8 cellular contexts compared by ENCODE assay signal in genomic region chr6:31834367-31834703, GRCh38. TPM values are rescaled to one million over a fixed set of nuclear protein-coding genes. Genes with fewer than 3 reads are reported as not detected.
DNase-seq lines count a peak whose midpoint lies in the region; ATAC-seq, FAIRE-seq and TF ChIP-seq lines count a peak whose summit lies in the region.

No MANE protein-coding gene starts in this region.

- H4K20me1 ChIP-seq in neural progenitor cell (ENCODE audit: low read depth) = peaks cover 39% of the 10 kb centered on the region

- H3K4me2 ChIP-seq in neural progenitor cell = peak overlapping the region; percentile 92

- H3K36me3 ChIP-seq in neural progenitor cell (peaks cover 16% of the 10 kb centered on the region), upper lobe of left lung (peaks cover 5 to 32% (median 24%) of the 10 kb centered on the region in 4 donors)

- no peaks in the 10 kb centered on the region for H3K9me3 Mint-ChIP-seq in activated naive CD4-positive, alpha-beta T cell treated with anti-CD3 and anti-CD28 coated beads for 36 hours
- no peaks in the 10 kb centered on the region for H3K9me3 Mint-ChIP-seq in neural progenitor cell

- peak overlapping the region; percentile 59 for H2AFZ ChIP-seq in neural progenitor cell (replicated peaks)

- TF ChIP-seq CTCF in neural progenitor cell (IDR thresholded peaks at IDR 0.05) = no peak
- TF ChIP-seq CTCF in upper lobe of left lung (IDR thresholded peaks at IDR 0.05) = no peak

- H3K9me3 ChIP-seq in neural progenitor cell (ENCODE audit: low read depth) = no peaks in the 10 kb centered on the region
- H3K9me3 ChIP-seq in upper lobe of left lung = no peaks in the 10 kb centered on the region

- TF ChIP-seq POLR2A in upper lobe of left lung (IDR thresholded peaks at IDR 0.05) = peak in 1 of 4 donors; percentile 77

- intact Hi-C loops in activated naive CD4-positive, alpha-beta T cell treated with anti-CD3 and anti-CD28 coated beads for 36 hours (cut with micrococcal nuclease) = loop anchor here (1.0 to 10.0 kb wide), 8 partner anchors 29 to 1010 kb away; partner anchors contain the start of genes EHMT2, NELFE, PRRC2A and PSMB8

- WGBS in upper lobe of left lung, 2 donors = 0 to 2% methylated on average over 22 to 28 of the region's 28 CpGs

- peak overlapping the region; percentile 98 for H3K27ac Mint-ChIP-seq in activated naive CD4-positive, alpha-beta T cell treated with anti-CD3 and anti-CD28 coated beads for 36 hours
- peak overlapping the region; percentile 100 for H3K27ac Mint-ChIP-seq in neural progenitor cell

- FAIRE-seq in HTR-8/SVneo (lab: Jason Lieb, UNC) = no peak
- no peak for FAIRE-seq in frontal cortex (lab: Jason Lieb, UNC)

- H3K4me1 ChIP-seq in neural progenitor cell = peaks cover 26% of the 10 kb centered on the region
- peaks cover 54 to 74% (median 57%) of the 10 kb centered on the region in 4 donors for H3K4me1 ChIP-seq in upper lobe of left lung

- ATAC-seq in upper lobe of left lung (ENCODE audit: low FRiP score in 2 of 2) = peak; percentile 92 to 94

- H3K27ac ChIP-seq in neural progenitor cell = peak overlapping the region; percentile 97
- peak overlapping the region; percentile 93 to 99 (median 95) for H3K27ac ChIP-seq in upper lobe of left lung

- peaks cover 71% of the 10 kb centered on the region for H3K79me2 ChIP-seq in neural progenitor cell (ENCODE audit: low read depth)

- CTCF ChIA-PET in activated naive CD4-positive, alpha-beta T cell treated with anti-CD3 and anti-CD28 coated beads for 36 hours (lab: Charles Lee) = interaction anchor here (1.5 kb wide), 1 partner anchor 94 kb away, joined by 6 read pairs; the partner anchor contains the start of gene MSH5

- peaks cover 44% of the 10 kb centered on the region for H3K4me1 Mint-ChIP-seq in activated naive CD4-positive, alpha-beta T cell treated with anti-CD3 and anti-CD28 coated beads for 36 hours (ENCODE audit: low read depth)
- peaks cover 49% of the 10 kb centered on the region for H3K4me1 Mint-ChIP-seq in neural progenitor cell

- no peaks in the 10 kb centered on the region for H3K27me3 Mint-ChIP-seq in activated naive CD4-positive, alpha-beta T cell treated with anti-CD3 and anti-CD28 coated beads for 36 hours (ENCODE audit: low read depth)
- H3K27me3 Mint-ChIP-seq in neural progenitor cell (ENCODE audit: insufficient read depth, low read depth) = peaks cover 8% of the 10 kb centered on the region

- H3K36me3 Mint-ChIP-seq in activated naive CD4-positive, alpha-beta T cell treated with anti-CD3 and anti-CD28 coated beads for 36 hours (ENCODE audit: low read depth) = peaks cover 58% of the 10 kb centered on the region
- peaks cover 27% of the 10 kb centered on the region for H3K36me3 Mint-ChIP-seq in neural progenitor cell

- H3F3A ChIP-seq in neural progenitor cell (ENCODE audit: low read depth) = peaks cover 59% of the 10 kb centered on the region

- TF ChIP-seq EP300 in upper lobe of left lung (IDR thresholded peaks at IDR 0.05) = no peak

- peaks cover 4% of the 10 kb centered on the region for H3K27me3 ChIP-seq in neural progenitor cell
- H3K27me3 ChIP-seq in upper lobe of left lung = no peaks in the 10 kb centered on the region

- peak overlapping the region; percentile 94 for H3K4me3 Mint-ChIP-seq in activated naive CD4-positive, alpha-beta T cell treated with anti-CD3 and anti-CD28 coated beads for 36 hours
- H3K4me3 Mint-ChIP-seq in neural progenitor cell = peak overlapping the region; percentile 99

- H3K4me3 ChIP-seq in neural progenitor cell (peak overlapping the region; percentile 89), upper lobe of left lung (peak overlapping the region in 3 of 4 donors; percentile 83 to 93 (median 91))

- DNase-seq in activated naive CD4-positive, alpha-beta T cell treated with anti-CD3 and anti-CD28 coated beads for 36 hours = peak; percentile 80
- DNase-seq in activated naive CD4-positive, alpha-beta T cell treated with Interleukin-2 at 50 U/mL for 16 hours = no peak
- peak; percentile 91 for DNase-seq in HTR-8/SVneo (ENCODE audit: insufficient read length, low spot score)
- DNase-seq in NOMO-1 treated with DMSO at 0.1 percent for 48 hours (lab: John Stamatoyannopoulos, UW; ENCODE audit: unreplicated experiment) = peak; percentile 76
- DNase-seq in activated T-helper 9 cell treated with anti-CD3 and anti-CD28 coated beads, Interleukin-2, amount 50 U/mL, for 16 hours (ENCODE audit: low read depth) = peak; percentile 41
- peak; percentile 76 to 81 for DNase-seq in frontal cortex (ENCODE audit: low spot score in 2 of 2)
- DNase-seq in neural progenitor cell (ENCODE audit: low spot score) = peak; percentile 91
- DNase-seq in upper lobe of left lung = peak; percentile 89 to 98

- H3K9ac ChIP-seq in neural progenitor cell = peak overlapping the region; percentile 71

RNA-seq across cellular contexts. Expression of gene HSPA1B, which starts 6.8 kb away (rescaled TPM):
- 10 to 100 TPM; 47.8 to 50.1 TPM for total RNA-seq in activated naive CD4-positive, alpha-beta T cell treated with anti-CD3 and anti-CD28 coated beads for 36 hours
- total RNA-seq in frontal cortex = 180 TPM
- total RNA-seq in neural progenitor cell (ENCODE audit: low replicate concordance) = 35.3 and 65.1 TPM in 2 replicates
- total RNA-seq in upper lobe of left lung = 100 to 1,000 TPM in 5 of 6 donors, 10 to 100 TPM in 1; 92.2 to 177 (median 127) TPM

RNA-seq across cellular contexts. Expression of gene HSPA1A, which starts 19.0 kb away (rescaled TPM):
- 10 to 100 TPM; 19.8 to 23.1 TPM for total RNA-seq in activated naive CD4-positive, alpha-beta T cell treated with anti-CD3 and anti-CD28 coated beads for 36 hours
- 111 TPM for total RNA-seq in frontal cortex
- 36.0 and 84.3 TPM in 2 replicates for total RNA-seq in neural progenitor cell (ENCODE audit: low replicate concordance)
- 100 to 1,000 TPM in 5 of 6 donors, 10 to 100 TPM in 1; 80.7 to 236 (median 144) TPM for total RNA-seq in upper lobe of left lung

RNA-seq across cellular contexts. Expression of gene HSPA1L, which starts 19.3 kb away (rescaled TPM):
- total RNA-seq in activated naive CD4-positive, alpha-beta T cell treated with anti-CD3 and anti-CD28 coated beads for 36 hours = under 1 TPM; 0.86 to 0.95 TPM
- total RNA-seq in frontal cortex (5.7 TPM), neural progenitor cell (ENCODE audit: low replicate concordance) (0.49 and 1.2 TPM in 2 replicates), upper lobe of left lung (1 to 10 TPM in 5 of 6 donors, under 1 TPM in 1; 0.89 to 3.1 (median 2.0) TPM)

RNA-seq across cellular contexts. Expression of gene LSM2, which starts 27.6 kb away (rescaled TPM):
- total RNA-seq in activated naive CD4-positive, alpha-beta T cell treated with anti-CD3 and anti-CD28 coated beads for 36 hours = 100 to 1,000 TPM; 172 to 174 TPM
- 23.6 TPM for total RNA-seq in frontal cortex
- total RNA-seq in neural progenitor cell (ENCODE audit: low replicate concordance) = 105 and 125 TPM in 2 replicates
- 10 to 100 TPM in 5 of 6 donors, 1 to 10 TPM in 1; 5.0 to 44.9 (median 20.9) TPM for total RNA-seq in upper lobe of left lung

RNA-seq across cellular contexts. Expression of gene NEU1, which starts 28.3 kb away (rescaled TPM):
- 1 to 10 TPM; 8.4 to 9.2 TPM for total RNA-seq in activated naive CD4-positive, alpha-beta T cell treated with anti-CD3 and anti-CD28 coated beads for 36 hours
- total RNA-seq in frontal cortex (19.6 TPM), neural progenitor cell (ENCODE audit: low replicate concordance) (17.4 and 30.3 TPM in 2 replicates), upper lobe of left lung (10 to 100 TPM; 28.3 to 90.3 (median 64.6) TPM)
